27 cellular contexts compared by ENCODE assay signal in the genomic region with DNA sequence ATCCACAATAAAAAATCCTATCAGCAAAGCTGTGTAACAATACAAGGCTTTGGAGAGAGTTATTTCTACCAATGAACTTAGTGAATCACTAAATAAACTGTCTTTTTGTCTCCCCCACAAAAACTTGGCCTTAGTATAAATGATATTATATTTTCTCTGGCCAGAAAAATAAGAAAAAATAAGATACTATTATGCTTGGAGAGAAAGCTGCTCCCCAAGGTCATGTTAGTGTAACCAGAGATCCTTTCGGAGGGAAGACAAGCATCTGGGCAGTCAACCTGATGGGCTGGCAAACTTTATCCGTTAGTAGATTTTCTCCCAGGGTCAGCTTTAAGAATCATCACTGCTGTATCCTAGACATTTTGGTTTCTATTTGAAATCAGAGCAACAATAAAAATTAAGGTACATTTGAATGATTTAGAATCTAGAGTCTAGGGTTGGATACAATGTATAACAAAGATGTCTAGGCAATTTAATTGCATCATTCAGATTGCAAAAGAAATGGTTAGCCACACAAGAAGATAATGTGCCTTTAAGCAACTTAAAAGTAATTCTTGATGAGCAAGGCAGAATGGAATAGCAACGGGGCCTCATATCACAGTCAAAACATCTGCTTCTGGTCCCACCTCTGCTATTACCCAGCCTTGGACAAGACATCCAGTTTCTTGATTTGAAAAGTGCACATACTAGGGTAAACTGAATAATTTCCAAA.
"Had no signal": no experiment of that assay in that cellular context is flagged by ENCODE, and none has a peak within 500 bp of the region (broad histone marks: within the 10 kb centered on the region; RNA-seq: fewer than 3 reads in every experiment).

No MANE protein-coding gene starts in this region.

- H3K36me3 ChIP-seq: neural progenitor cell had no signal

- H2AFZ ChIP-seq: neural progenitor cell had no signal

- H3K4me2 ChIP-seq: neural progenitor cell had no signal

- ATAC-seq: activated CD8-positive, alpha-beta memory T cell treated with anti-CD3 and anti-CD28 coated beads, Interleukin-2, amount 10 ng/mL, durations not matched to agents 7 days and 5 days; activated naive CD8-positive, alpha-beta T cell treated with anti-CD3 and anti-CD28 coated beads, Interleukin-2, amount 50 U/mL, for 24 hours; left lung; naive thymus-derived CD4-positive, alpha-beta T cell had no signal

- H3K27ac Mint-ChIP-seq: activated CD4-positive, alpha-beta memory T cell treated with anti-CD3 and anti-CD28 coated beads, Interleukin-2, amount 10 ng/mL, durations not matched to agents 7 days and 5 days; activated CD4-positive, alpha-beta T cell treated with anti-CD3 and anti-CD28 coated beads, Interleukin-2, amount 10 ng/mL, durations not matched to agents 24 days and 14 days; activated CD8-positive, alpha-beta memory T cell treated with anti-CD3 and anti-CD28 coated beads, Interleukin-2, amount 10 ng/mL, durations not matched to agents 7 days and 5 days; activated naive CD8-positive, alpha-beta T cell treated with anti-CD3 and anti-CD28 coated beads, Interleukin-2, amount 50 U/mL, for 24 hours; immature natural killer cell; naive thymus-derived CD4-positive, alpha-beta T cell; neural progenitor cell; progenitor cell of endocrine pancreas; stimulated activated naive CD8-positive, alpha-beta T cell treated with anti-CD3 and anti-CD28 coated beads, Interleukin-15, Interleukin-2, amounts not matched to agents 100 ng/mL and 50 ng/mL, for 24 hours had no signal

- H3K9ac ChIP-seq: neural progenitor cell had no signal

- H3K36me3 Mint-ChIP-seq: brain, neural progenitor cell had no signal

- H3K4me1 ChIP-seq: esophagus muscularis mucosa, foreskin keratinocyte, left lung, tibial artery had no signal

- H3K4me1 Mint-ChIP-seq: activated CD4-positive, alpha-beta memory T cell treated with anti-CD3 and anti-CD28 coated beads, Interleukin-2, amount 10 ng/mL, durations not matched to agents 7 days and 5 days; activated CD4-positive, alpha-beta T cell treated with anti-CD3 and anti-CD28 coated beads, Interleukin-2, amount 10 ng/mL, durations not matched to agents 24 days and 14 days; activated CD8-positive, alpha-beta memory T cell treated with anti-CD3 and anti-CD28 coated beads, Interleukin-2, amount 10 ng/mL, durations not matched to agents 7 days and 5 days; activated naive CD8-positive, alpha-beta T cell treated with anti-CD3 and anti-CD28 coated beads, Interleukin-2, amount 50 U/mL, for 24 hours; brain; immature natural killer cell; naive thymus-derived CD4-positive, alpha-beta T cell had no signal

- H3K4me3 ChIP-seq: dorsolateral prefrontal cortex, esophagus muscularis mucosa, left lung, lung, neural progenitor cell, tibial artery had no signal

- DNase-seq: activated CD4-positive, alpha-beta memory T cell treated with anti-CD3 and anti-CD28 coated beads, Interleukin-2, amount 10 ng/mL, durations not matched to agents 7 days and 5 days; activated CD4-positive, alpha-beta T cell treated with anti-CD3 and anti-CD28 coated beads, Interleukin-2, amount 10 ng/mL, durations not matched to agents 24 days and 14 days; activated CD8-positive, alpha-beta memory T cell treated with anti-CD3 and anti-CD28 coated beads, Interleukin-2, amount 10 ng/mL, durations not matched to agents 7 days and 5 days; activated effector memory CD4-positive, alpha-beta T cell treated with anti-CD3 and anti-CD28 coated beads, Interleukin-2, amount 50 U/mL, for 16 hours; activated naive CD4-positive, alpha-beta T cell treated with anti-CD3 and anti-CD28 coated beads, Interleukin-2, amount 50 U/mL, for 16 hours; activated naive CD8-positive, alpha-beta T cell treated with anti-CD3 and anti-CD28 coated beads, Interleukin-2, amount 50 U/mL, for 24 hours; activated T-cell treated with anti-CD3 and anti-CD28 coated beads for 4 hours; anterior cingulate cortex; caudate nucleus; dorsolateral prefrontal cortex; immature natural killer cell; kidney glomerular epithelial cell; left lung; naive thymus-derived CD4-positive, alpha-beta T cell; retina; stimulated activated CD4-positive, alpha-beta T cell treated with anti-CD3 and anti-CD28 coated beads, Interleukin-12 subunit alpha, Interleukin-12 subunit beta, amount 100 ng/mL, for 4 hours; stimulated activated CD4-positive, alpha-beta T cell treated with anti-CD3 and anti-CD28 coated beads, Interleukin-4, amount 100 ng/mL, for 4 hours; SW 1271; T-helper 2 cell; tibial artery had no signal

- H3K27me3 ChIP-seq: dorsolateral prefrontal cortex, esophagus muscularis mucosa, foreskin keratinocyte, left lung, neural progenitor cell, tibial artery had no signal

- H3K27ac ChIP-seq: dorsolateral prefrontal cortex, esophagus muscularis mucosa, foreskin keratinocyte, left lung, neural progenitor cell, tibial artery had no signal

- H3K4me3 Mint-ChIP-seq: activated CD4-positive, alpha-beta memory T cell treated with anti-CD3 and anti-CD28 coated beads, Interleukin-2, amount 10 ng/mL, durations not matched to agents 7 days and 5 days; activated CD4-positive, alpha-beta T cell treated with anti-CD3 and anti-CD28 coated beads, Interleukin-2, amount 10 ng/mL, durations not matched to agents 24 days and 14 days; activated CD8-positive, alpha-beta memory T cell treated with anti-CD3 and anti-CD28 coated beads, Interleukin-2, amount 10 ng/mL, durations not matched to agents 7 days and 5 days; activated naive CD8-positive, alpha-beta T cell treated with anti-CD3 and anti-CD28 coated beads, Interleukin-2, amount 50 U/mL, for 24 hours; brain; immature natural killer cell; naive thymus-derived CD4-positive, alpha-beta T cell; neural progenitor cell; stimulated activated naive CD8-positive, alpha-beta T cell treated with anti-CD3 and anti-CD28 coated beads, Interleukin-15, Interleukin-2, amounts not matched to agents 100 ng/mL and 50 ng/mL, for 24 hours had no signal

- H3K27me3 Mint-ChIP-seq: activated CD4-positive, alpha-beta memory T cell treated with anti-CD3 and anti-CD28 coated beads, Interleukin-2, amount 10 ng/mL, durations not matched to agents 7 days and 5 days; activated CD4-positive, alpha-beta T cell treated with anti-CD3 and anti-CD28 coated beads, Interleukin-2, amount 10 ng/mL, durations not matched to agents 24 days and 14 days; activated CD8-positive, alpha-beta memory T cell treated with anti-CD3 and anti-CD28 coated beads, Interleukin-2, amount 10 ng/mL, durations not matched to agents 7 days and 5 days; activated naive CD8-positive, alpha-beta T cell treated with anti-CD3 and anti-CD28 coated beads, Interleukin-2, amount 50 U/mL, for 24 hours; naive thymus-derived CD4-positive, alpha-beta T cell; stimulated activated naive CD8-positive, alpha-beta T cell treated with anti-CD3 and anti-CD28 coated beads, Interleukin-15, Interleukin-2, amounts not matched to agents 100 ng/mL and 50 ng/mL, for 24 hours had no signal
